In the genomic region with DNA sequence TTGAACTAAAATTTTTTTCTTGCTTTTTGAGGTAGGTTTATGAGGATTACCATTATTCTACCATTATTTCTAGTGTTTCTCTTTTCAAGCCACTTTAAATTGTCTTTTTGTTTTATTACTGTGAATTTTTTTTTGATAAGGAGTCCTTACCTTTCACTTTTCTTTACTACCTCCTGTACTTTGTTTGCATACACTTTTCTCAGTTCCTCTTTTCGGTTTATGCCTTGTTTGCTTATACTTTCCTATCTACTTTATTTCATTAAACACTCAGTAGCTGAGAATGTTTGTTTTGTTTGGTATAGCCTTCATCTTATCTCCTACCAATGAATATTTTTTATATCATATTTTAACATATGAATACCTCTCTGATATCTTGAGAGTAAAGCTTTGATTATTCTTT, we compare ENCODE assay signal across 14 cellular contexts.
DNase-seq lines count a peak whose midpoint lies in the region; ATAC-seq and TF ChIP-seq lines count a peak whose summit lies in the region.
"Had no signal": no experiment of that assay in that cellular context is flagged by ENCODE, and none has a peak within 500 bp of the region (broad histone marks: within the 10 kb centered on the region; RNA-seq: fewer than 3 reads in every experiment).

No MANE protein-coding gene starts in this region.

- TF ChIP-seq CTCF in GM06990 (IDR thresholded peaks at IDR 0.05; ENCODE audit: insufficient read depth, low read length, poor library complexity, severe bottlenecking) (no peak), breast epithelium (IDR thresholded peaks at IDR 0.05) (no peak), upper lobe of right lung (IDR thresholded peaks at IDR 0.05) (no peak)

- ATAC-seq in GM19351 (IDR thresholded peaks at IDR 0.05; ENCODE audit: unreplicated experiment) (peak; percentile 95), HG02840 (IDR thresholded peaks at IDR 0.05; ENCODE audit: low FRiP score, unreplicated experiment) (peak; percentile 90), HG03520 (IDR thresholded peaks at IDR 0.05; ENCODE audit: unreplicated experiment) (peak; percentile 92), upper lobe of right lung (no peak)

- H3K27me3 Mint-ChIP-seq in activated T-cell treated with anti-CD3 and anti-CD28 coated beads, Interleukin-2, amount 50 U/mL, for 24 hours = no peaks in the 10 kb centered on the region

- H3K4me3 Mint-ChIP-seq in activated T-cell treated with anti-CD3 and anti-CD28 coated beads, Interleukin-2, amount 50 U/mL, for 24 hours = no peak overlapping the region

- no peak overlapping the region for H3K27ac Mint-ChIP-seq in activated T-cell treated with anti-CD3 and anti-CD28 coated beads, Interleukin-2, amount 50 U/mL, for 24 hours

- H3K9me3 Mint-ChIP-seq in activated T-cell treated with anti-CD3 and anti-CD28 coated beads, Interleukin-2, amount 50 U/mL, for 24 hours = peaks cover 6% of the 10 kb centered on the region

- TF ChIP-seq POLR2A in breast epithelium (IDR thresholded peaks at IDR 0.05) = no peak

- no peaks in the 10 kb centered on the region for H3K36me3 Mint-ChIP-seq in activated T-cell treated with anti-CD3 and anti-CD28 coated beads, Interleukin-2, amount 50 U/mL, for 24 hours (ENCODE audit: low read depth)

- H3K27me3 ChIP-seq in GM06990 (replicated peaks; ENCODE audit: control insufficient read depth, insufficient read depth, low read length) (no peaks in the 10 kb centered on the region), breast epithelium (no peaks in the 10 kb centered on the region), upper lobe of right lung (no peaks in the 10 kb centered on the region)

- H3K4me1 ChIP-seq in breast epithelium (no peaks in the 10 kb centered on the region), upper lobe of right lung (no peaks in the 10 kb centered on the region)
- H3K4me1 ChIP-seq: parathyroid adenoma had no signal

- H3K4me1 Mint-ChIP-seq in activated T-cell treated with anti-CD3 and anti-CD28 coated beads, Interleukin-2, amount 50 U/mL, for 24 hours (ENCODE audit: low read depth) = no peaks in the 10 kb centered on the region

- no peaks in the 10 kb centered on the region for H3K9me3 ChIP-seq in breast epithelium
- no peaks in the 10 kb centered on the region for H3K9me3 ChIP-seq in upper lobe of right lung
- H3K9me3 ChIP-seq: thoracic aorta had no signal

- H3K27ac ChIP-seq in breast epithelium = no peak overlapping the region
- H3K27ac ChIP-seq in upper lobe of right lung = no peak overlapping the region
- H3K27ac ChIP-seq: parathyroid adenoma, thoracic aorta had no signal

- no peak overlapping the region for H3K4me3 ChIP-seq in GM06990 (replicated peaks; ENCODE audit: low read depth, low read length)
- no peak overlapping the region for H3K4me3 ChIP-seq in breast epithelium
- no peak overlapping the region for H3K4me3 ChIP-seq in upper lobe of right lung
- H3K4me3 ChIP-seq: thoracic aorta had no signal

- intact Hi-C loops in breast epithelium (cut with DNase I; ENCODE audit: low total_unique reads) = loop anchor here (5.0 kb wide), 1 partner anchor 41 kb away; no protein-coding TSS in a partner anchor
- intact Hi-C loops in upper lobe of right lung (cut with DNase I) = no loop called here

- peak; percentile 29 for DNase-seq in GM06990 (ENCODE audit: extremely low read depth, insufficient read length)
- DNase-seq in activated T-cell treated with anti-CD3 and anti-CD28 coated beads, Interleukin-2, amount 50 U/mL, for 24 hours = no peak
- no peak for DNase-seq in breast epithelium (ENCODE audit: low spot score in 2 of 2)
- DNase-seq in NCI-H2196 (lab: John Stamatoyannopoulos, UW; ENCODE audit: unreplicated experiment) = no peak
- DNase-seq in upper lobe of right lung = no peak
- DNase-seq: activated T-cell treated with anti-CD3 and anti-CD28 coated beads, Interleukin-2, amount 50 U/mL, for 48 hours; islet precursor cell; NCI-H774; T1000 had no signal

- H3K36me3 ChIP-seq in GM06990 (ENCODE audit: control insufficient read depth, insufficient read depth, low read length) (no peaks in the 10 kb centered on the region), breast epithelium (no peaks in the 10 kb centered on the region), upper lobe of right lung (no peaks in the 10 kb centered on the region)
- H3K36me3 ChIP-seq: thoracic aorta had no signal
